ENCODE assay signal across 14 cellular contexts in the genomic region with DNA sequence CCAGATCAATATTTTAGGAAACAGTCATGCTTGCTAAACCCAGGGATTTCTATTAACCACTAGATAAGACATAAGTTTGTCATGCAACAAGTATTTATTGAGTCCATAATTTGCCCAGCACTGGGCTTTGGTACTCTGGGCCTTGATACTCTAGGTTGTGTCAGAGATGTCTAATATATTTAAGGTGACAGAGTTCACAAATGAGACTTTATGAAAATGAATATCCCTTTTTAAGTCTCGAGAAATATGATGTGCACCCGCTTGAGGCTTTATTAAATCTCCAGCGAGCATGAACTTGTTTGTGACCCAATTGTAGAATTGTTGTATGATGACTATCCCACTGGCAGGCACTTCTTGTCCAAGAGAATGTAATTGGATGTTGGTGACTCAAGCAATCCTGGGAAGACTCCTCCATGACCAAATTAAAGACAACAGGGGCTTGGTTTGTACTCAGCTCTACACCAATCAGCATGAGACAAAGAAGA.
DNase-seq lines count a peak whose midpoint lies in the region; ATAC-seq, FAIRE-seq and TF ChIP-seq lines count a peak whose summit lies in the region.
"Had no signal": no experiment of that assay in that cellular context is flagged by ENCODE, and none has a peak within 500 bp of the region (broad histone marks: within the 10 kb centered on the region; RNA-seq: fewer than 3 reads in every experiment).

No MANE protein-coding gene starts in this region.

- TF ChIP-seq EP300 in suprapubic skin (IDR thresholded peaks at IDR 0.05) = no peak

- peaks cover 35% of the 10 kb centered on the region for H3K4me1 ChIP-seq in foreskin keratinocyte
- H3K4me1 ChIP-seq in suprapubic skin = peaks cover 25% of the 10 kb centered on the region
- H3K4me1 ChIP-seq in mucosa of descending colon (ENCODE audit: low read depth) = no peaks in the 10 kb centered on the region
- H3K4me1 ChIP-seq: heart left ventricle had no signal

- H3K27me3 ChIP-seq in foreskin keratinocyte (no peaks in the 10 kb centered on the region), suprapubic skin (no peaks in the 10 kb centered on the region)
- H3K27me3 ChIP-seq: heart left ventricle had no signal

- intact Hi-C loops in mucosa of descending colon (cut with DNase I, micrococcal nuclease) = no loop called here

- no peaks in the 10 kb centered on the region for H3K9me3 ChIP-seq in suprapubic skin
- H3K9me3 ChIP-seq in mucosa of descending colon = peaks cover 4% of the 10 kb centered on the region

- H3K36me3 ChIP-seq in suprapubic skin = no peaks in the 10 kb centered on the region
- no peaks in the 10 kb centered on the region for H3K36me3 ChIP-seq in mucosa of descending colon (ENCODE audit: low read depth)
- H3K36me3 ChIP-seq: heart left ventricle had no signal

- peak overlapping the region; percentile 72 for H3K27ac ChIP-seq in foreskin keratinocyte
- H3K27ac ChIP-seq in suprapubic skin = peak overlapping the region; percentile 83

- DNase-seq in H54 (ENCODE audit: insufficient read length, low spot score) = no peak
- DNase-seq in amniotic epithelial cell (ENCODE audit: low read depth) = peak; percentile 34
- DNase-seq in foreskin keratinocyte = peak; percentile 99 to 100
- no peak for DNase-seq in suprapubic skin (ENCODE audit: low spot score in 2 of 2)
- no peak for DNase-seq in NCI-H2029 (lab: John Stamatoyannopoulos, UW)
- no peak for DNase-seq in activated CD8-positive, alpha-beta memory T cell treated with anti-CD3 and anti-CD28 coated beads for 24 hours
- no peak for DNase-seq in mucosa of descending colon
- DNase-seq: CD8-positive, alpha-beta T cell; heart left ventricle; MM.1S; occipital lobe; Right ventricle myocardium superior had no signal

- ATAC-seq in foreskin keratinocyte = peak; percentile 96
- ATAC-seq in mucosa of descending colon = no peak
- ATAC-seq in GM21515 (IDR thresholded peaks at IDR 0.05; ENCODE audit: unreplicated experiment) = no peak
- ATAC-seq: CD8-positive, alpha-beta T cell; stimulated activated memory B cell treated with anti-CD40 and anti-IgM and Interleukin-4, amounts not matched to agents 10 μg/mL and 1 μg/mL and 100 μg/mL, for 72 hours had no signal

- peak; percentile 41 for FAIRE-seq in H54 (lab: Jason Lieb, UNC)

- TF ChIP-seq CTCF in foreskin keratinocyte (conservative IDR thresholded peaks at IDR 0.05) = no peak
- TF ChIP-seq CTCF in suprapubic skin (IDR thresholded peaks at IDR 0.05) = no peak
- TF ChIP-seq CTCF in mucosa of descending colon (IDR thresholded peaks at IDR 0.05) = no peak

- WGBS in suprapubic skin = 42% methylated on average over 3 of the region's 3 CpGs

- TF ChIP-seq POLR2A in H54 (IDR thresholded peaks at IDR 0.05; ENCODE audit: low read depth, low read length) (no peak), suprapubic skin (IDR thresholded peaks at IDR 0.05) (no peak)

- no peak overlapping the region for H3K4me3 ChIP-seq in suprapubic skin
- H3K4me3 ChIP-seq in mucosa of descending colon = no peak overlapping the region
- H3K4me3 ChIP-seq: heart left ventricle had no signal

Comparison
In these comparisons a context has a peak if more than half of its experiments do, and no peak if none do; other contexts are left out.
1. DNase-seq: peak in amniotic epithelial cell (single experiment) and foreskin keratinocyte (2 of 2); none in H54 (single experiment), suprapubic skin (0 of 2), NCI-H2029 (single experiment), activated CD8-positive, alpha-beta memory T cell treated with anti-CD3 and anti-CD28 coated beads for 24 hours (single experiment) and mucosa of descending colon (0 of 3).